In the genomic region with DNA sequence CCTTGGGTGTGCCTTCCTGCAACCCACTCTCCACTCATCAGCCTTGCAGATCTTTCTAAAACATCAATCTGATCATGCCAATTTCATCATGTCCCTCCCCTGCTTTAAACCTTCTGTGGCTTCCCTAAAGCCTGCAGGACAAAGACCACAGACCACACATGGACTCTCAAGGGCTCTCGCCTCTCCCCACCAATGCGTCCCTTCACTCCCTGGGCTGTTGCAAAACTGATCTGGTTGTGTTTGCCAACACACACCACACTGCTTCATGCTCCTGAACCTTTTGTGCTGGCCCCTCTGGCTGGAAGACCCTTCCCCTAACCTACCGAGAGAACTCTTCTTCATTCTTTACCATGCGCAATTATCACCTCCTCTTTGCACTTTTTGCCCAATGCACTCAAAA, we compare ENCODE assay signal across 14 cellular contexts.
DNase-seq lines count a peak whose midpoint lies in the region; ATAC-seq and TF ChIP-seq lines count a peak whose summit lies in the region.
"Had no signal": no experiment of that assay in that cellular context is flagged by ENCODE, and none has a peak within 500 bp of the region (broad histone marks: within the 10 kb centered on the region; RNA-seq: fewer than 3 reads in every experiment).

No MANE protein-coding gene starts in this region.

- no peak for ATAC-seq in stimulated activated naive CD8-positive, alpha-beta T cell treated with anti-CD3 and anti-CD28 coated beads, Interleukin-15, Interleukin-2, amounts not matched to agents 100 U/mL and 50 U/mL, for 24 hours
- no peak for ATAC-seq in activated B cell treated with CpG ODN at 0.5 μM for 24 hours (ENCODE audit: low read depth)
- no peak for ATAC-seq in HG03520 (IDR thresholded peaks at IDR 0.05; ENCODE audit: unreplicated experiment)

- H3K36me3 ChIP-seq in Peyer's patch (no peaks in the 10 kb centered on the region), PC-9 (ENCODE audit: low read depth) (no peaks in the 10 kb centered on the region), H7 (replicated peaks; ENCODE audit: control insufficient read depth, insufficient read depth, low read length) (no peaks in the 10 kb centered on the region)
- H3K36me3 ChIP-seq: colonic mucosa, esophagus squamous epithelium, ovary had no signal

- no peaks in the 10 kb centered on the region for H3K9me3 Mint-ChIP-seq in stimulated activated naive CD8-positive, alpha-beta T cell treated with anti-CD3 and anti-CD28 coated beads, Interleukin-15, Interleukin-2, amounts not matched to agents 100 ng/mL and 50 ng/mL, for 24 hours
- H3K9me3 Mint-ChIP-seq in activated B cell treated with CpG ODN at 0.5 μM for 24 hours = no peaks in the 10 kb centered on the region

- peak overlapping the region; percentile 17 for H3K4me3 Mint-ChIP-seq in stimulated activated naive CD8-positive, alpha-beta T cell treated with anti-CD3 and anti-CD28 coated beads, Interleukin-15, Interleukin-2, amounts not matched to agents 100 ng/mL and 50 ng/mL, for 24 hours
- no peak overlapping the region for H3K4me3 Mint-ChIP-seq in activated B cell treated with CpG ODN at 0.5 μM for 24 hours

- no peak overlapping the region for H2AFZ ChIP-seq in PC-9

- peaks cover 5% of the 10 kb centered on the region; the same call in 1 of the 2 replicates for H3K79me2 ChIP-seq in PC-9 (ENCODE audit: low read depth)

- no peaks in the 10 kb centered on the region for H3K9me2 ChIP-seq in PC-9 (ENCODE audit: insufficient read depth)

- peaks cover 35% of the 10 kb centered on the region for H3K36me3 Mint-ChIP-seq in stimulated activated naive CD8-positive, alpha-beta T cell treated with anti-CD3 and anti-CD28 coated beads, Interleukin-15, Interleukin-2, amounts not matched to agents 100 ng/mL and 50 ng/mL, for 24 hours (ENCODE audit: low read depth)
- peaks cover 54% of the 10 kb centered on the region for H3K36me3 Mint-ChIP-seq in activated B cell treated with CpG ODN at 0.5 μM for 24 hours (ENCODE audit: low read depth)

- POLR2A ChIA-PET in activated B cell treated with CpG ODN at 0.5 μM for 24 hours (lab: Charles Lee) (interaction anchor here (1.0 to 6.9 kb wide), 3 partner anchors 8 to 73 kb away, joined by 7 to 88 read pairs (median 9); no protein-coding TSS in a partner anchor), PC-9 (lab: Charles Lee; ENCODE audit: unreplicated experiment) (no interaction called here)

- H3K27me3 ChIP-seq in layer of hippocampus (ENCODE audit: control insufficient read depth, insufficient read depth, low read length) = no peaks in the 10 kb centered on the region
- H3K27me3 ChIP-seq in Peyer's patch = no peaks in the 10 kb centered on the region
- no peaks in the 10 kb centered on the region for H3K27me3 ChIP-seq in PC-9 (ENCODE audit: insufficient read depth, low read depth)
- H3K27me3 ChIP-seq in H7 (ENCODE audit: control insufficient read depth, insufficient read depth, low read length) = no peaks in the 10 kb centered on the region
- H3K27me3 ChIP-seq: colonic mucosa, esophagus squamous epithelium, ovary had no signal

- no peak for DNase-seq in stimulated activated naive CD8-positive, alpha-beta T cell treated with anti-CD3 and anti-CD28 coated beads, Interleukin-15, Interleukin-2, amounts not matched to agents 100 U/mL and 50 U/mL, for 24 hours
- DNase-seq in activated B cell treated with CpG ODN at 0.5 μM for 24 hours (no peak), Peyer's patch (no peak), PC-9 (no peak), H7 (no peak)
- DNase-seq: colonic mucosa, esophagus squamous epithelium, hypothalamus, NCI-H510A treated with DMSO at 0.1 percent for 48 hours, ovary had no signal

- no peak overlapping the region for H3K4me2 ChIP-seq in PC-9

- H3K27ac Mint-ChIP-seq in stimulated activated naive CD8-positive, alpha-beta T cell treated with anti-CD3 and anti-CD28 coated beads, Interleukin-15, Interleukin-2, amounts not matched to agents 100 ng/mL and 50 ng/mL, for 24 hours = peak overlapping the region; percentile 61
- peak overlapping the region; percentile 92 for H3K27ac Mint-ChIP-seq in activated B cell treated with CpG ODN at 0.5 μM for 24 hours

- intact Hi-C loops in activated B cell treated with CpG ODN at 0.5 μM for 24 hours (cut with micrococcal nuclease) = no loop called here
- intact Hi-C loops in PC-9 (cut with micrococcal nuclease; ENCODE audit: unreplicated experiment) = no loop called here

- H3K4me3 ChIP-seq in Peyer's patch (no peak overlapping the region), PC-9 (no peak overlapping the region), H7 (ENCODE audit: insufficient read depth, low read depth, low read length) (no peak overlapping the region)
- H3K4me3 ChIP-seq: colonic mucosa, esophagus squamous epithelium, lung, ovary had no signal

- no TSS peak for BruUV-seq in PC-9 (replicated peaks; lab: Mats Ljungman, UMichigan)

- CTCF ChIA-PET in activated B cell treated with CpG ODN at 0.5 μM for 24 hours (lab: Charles Lee) = interaction anchor here (1.2 to 1.5 kb wide), 2 partner anchors 20 to 23 kb away, joined by 3 to 5 read pairs; no protein-coding TSS in a partner anchor
- CTCF ChIA-PET in PC-9 (lab: Charles Lee) = no interaction called here

- peaks cover 92% of the 10 kb centered on the region for H3K4me1 Mint-ChIP-seq in stimulated activated naive CD8-positive, alpha-beta T cell treated with anti-CD3 and anti-CD28 coated beads, Interleukin-15, Interleukin-2, amounts not matched to agents 100 ng/mL and 50 ng/mL, for 24 hours (ENCODE audit: low read depth)
- H3K4me1 Mint-ChIP-seq in activated B cell treated with CpG ODN at 0.5 μM for 24 hours = peaks cover 92% of the 10 kb centered on the region

- H3K27me3 Mint-ChIP-seq in stimulated activated naive CD8-positive, alpha-beta T cell treated with anti-CD3 and anti-CD28 coated beads, Interleukin-15, Interleukin-2, amounts not matched to agents 100 ng/mL and 50 ng/mL, for 24 hours = no peaks in the 10 kb centered on the region
- no peaks in the 10 kb centered on the region for H3K27me3 Mint-ChIP-seq in activated B cell treated with CpG ODN at 0.5 μM for 24 hours

- TF ChIP-seq CTCF in activated B cell treated with CpG ODN at 0.5 μM for 24 hours (IDR thresholded peaks at IDR 0.05) (no peak), Peyer's patch (IDR thresholded peaks at IDR 0.05) (no peak), PC-9 (conservative IDR thresholded peaks at IDR 0.05) (no peak)

- H4K20me1 ChIP-seq in PC-9 (ENCODE audit: insufficient read depth) = no peaks in the 10 kb centered on the region

- H3K4me1 ChIP-seq in Peyer's patch (peaks cover 0 to 64% (median 26%) of the 10 kb centered on the region in 4 donors), PC-9 (replicated peaks; ENCODE audit: insufficient read depth) (peaks cover 48% of the 10 kb centered on the region)
- H3K4me1 ChIP-seq: colonic mucosa had no signal

- H3F3A ChIP-seq in PC-9 (ENCODE audit: insufficient read depth, low read depth) = peaks cover 29% of the 10 kb centered on the region

- H3K9me3 ChIP-seq in Peyer's patch = no peaks in the 10 kb centered on the region
- no peaks in the 10 kb centered on the region for H3K9me3 ChIP-seq in PC-9 (ENCODE audit: insufficient read depth, low read depth)
- H3K9me3 ChIP-seq: colonic mucosa, esophagus squamous epithelium, ovary had no signal

- peak overlapping the region; percentile 91 for H3K27ac ChIP-seq in layer of hippocampus (ENCODE audit: low read depth, low read length)
- peak overlapping the region in 2 of 4 donors; percentile 55 to 84 for H3K27ac ChIP-seq in Peyer's patch
- no peak overlapping the region for H3K27ac ChIP-seq in PC-9
- H3K27ac ChIP-seq: colonic mucosa, esophagus squamous epithelium, ovary had no signal

- no peak for TF ChIP-seq POLR2A in Peyer's patch (IDR thresholded peaks at IDR 0.05)
